Comparison of ENCODE assay signal across 11 cellular contexts in genomic region chr3:7682822-7683229, GRCh38.
A peak's percentile ranks its signal among the peaks of the same experiment; 100 is the strongest.
DNase-seq lines count a peak whose midpoint lies in the region; ATAC-seq and TF ChIP-seq lines count a peak whose summit lies in the region.
"Had no signal": no experiment of that assay in that cellular context is flagged by ENCODE, and none has a peak within 500 bp of the region (broad histone marks: within the 10 kb centered on the region; RNA-seq: fewer than 3 reads in every experiment).

No MANE protein-coding gene starts in this region.

- no peak for TF ChIP-seq CTCF in omental fat pad (IDR thresholded peaks at IDR 0.05)
- no peak for TF ChIP-seq CTCF in activated CD8-positive, alpha-beta T cell treated with anti-CD3 and anti-CD28 coated beads for 36 hours (IDR thresholded peaks at IDR 0.05)
- TF ChIP-seq CTCF in CD8-positive, alpha-beta T cell (IDR thresholded peaks at IDR 0.05): no peak

- H3K27ac ChIP-seq in CD8-positive, alpha-beta T cell (ENCODE audit: low read depth, low read length): no peak overlapping the region

- H3K4me1 ChIP-seq in CD8-positive, alpha-beta T cell (ENCODE audit: insufficient read depth, low read length): no peaks in the 10 kb centered on the region

- DNase-seq in GM03348 (ENCODE audit: low spot score) (peak; percentile 5), T1000 (lab: John Stamatoyannopoulos, UW) (peak; percentile 17), foreskin melanocyte (peak; percentile 11), omental fat pad (ENCODE audit: low spot score) (no peak), NCI-H446 treated with DMSO at 0.1 percent for 48 hours (lab: John Stamatoyannopoulos, UW) (no peak)
- no peak for DNase-seq in activated CD8-positive, alpha-beta T cell treated with anti-CD3 and anti-CD28 coated beads for 36 hours
- no peak for DNase-seq in CD8-positive, alpha-beta T cell
- DNase-seq: activated CD4-positive, alpha-beta T cell treated with anti-CD3 and anti-CD28 coated beads, Interleukin-2, amount 10 ng/mL, durations not matched to agents 24 days and 14 days; caudate nucleus; NCI-H524 treated with DMSO at 0.1 percent for 48 hours had no signal

- H3K36me3 Mint-ChIP-seq in activated CD8-positive, alpha-beta T cell treated with anti-CD3 and anti-CD28 coated beads for 36 hours (ENCODE audit: low read depth): no peaks in the 10 kb centered on the region
- no peaks in the 10 kb centered on the region for H3K36me3 Mint-ChIP-seq in CD8-positive, alpha-beta T cell

- no peaks in the 10 kb centered on the region for H3K9me3 ChIP-seq in CD8-positive, alpha-beta T cell (ENCODE audit: low read length)

- no peaks in the 10 kb centered on the region for H3K36me3 ChIP-seq in CD8-positive, alpha-beta T cell (ENCODE audit: insufficient read depth, low read length)

- no peaks in the 10 kb centered on the region for H3K27me3 Mint-ChIP-seq in activated CD8-positive, alpha-beta T cell treated with anti-CD3 and anti-CD28 coated beads for 36 hours
- no peaks in the 10 kb centered on the region for H3K27me3 Mint-ChIP-seq in CD8-positive, alpha-beta T cell (ENCODE audit: low read depth)
- H3K27me3 Mint-ChIP-seq: activated CD4-positive, alpha-beta T cell treated with anti-CD3 and anti-CD28 coated beads, Interleukin-2, amount 10 ng/mL, durations not matched to agents 24 days and 14 days had no signal

- ATAC-seq in omental fat pad (ENCODE audit: low FRiP score) (peak; percentile 84), HG03280 (IDR thresholded peaks at IDR 0.05; ENCODE audit: unreplicated experiment) (no peak)
- ATAC-seq in activated CD8-positive, alpha-beta T cell treated with anti-CD3 and anti-CD28 coated beads for 36 hours: no peak
- ATAC-seq in CD8-positive, alpha-beta T cell: no peak

- H3K27ac Mint-ChIP-seq in activated CD8-positive, alpha-beta T cell treated with anti-CD3 and anti-CD28 coated beads for 36 hours: no peak overlapping the region
- no peak overlapping the region for H3K27ac Mint-ChIP-seq in CD8-positive, alpha-beta T cell
- H3K27ac Mint-ChIP-seq: activated CD4-positive, alpha-beta T cell treated with anti-CD3 and anti-CD28 coated beads, Interleukin-2, amount 10 ng/mL, durations not matched to agents 24 days and 14 days had no signal

- H3K9me3 Mint-ChIP-seq in activated CD8-positive, alpha-beta T cell treated with anti-CD3 and anti-CD28 coated beads for 36 hours: no peaks in the 10 kb centered on the region
- H3K9me3 Mint-ChIP-seq in CD8-positive, alpha-beta T cell: no peaks in the 10 kb centered on the region
- H3K9me3 Mint-ChIP-seq: activated CD4-positive, alpha-beta T cell treated with anti-CD3 and anti-CD28 coated beads, Interleukin-2, amount 10 ng/mL, durations not matched to agents 24 days and 14 days had no signal

- no peaks in the 10 kb centered on the region for H3K27me3 ChIP-seq in CD8-positive, alpha-beta T cell (ENCODE audit: insufficient read depth, low read length)

- H3K4me3 Mint-ChIP-seq in activated CD8-positive, alpha-beta T cell treated with anti-CD3 and anti-CD28 coated beads for 36 hours: no peak overlapping the region
- H3K4me3 Mint-ChIP-seq in CD8-positive, alpha-beta T cell: no peak overlapping the region
- H3K4me3 Mint-ChIP-seq: activated CD4-positive, alpha-beta T cell treated with anti-CD3 and anti-CD28 coated beads, Interleukin-2, amount 10 ng/mL, durations not matched to agents 24 days and 14 days had no signal

- CTCF ChIA-PET in activated CD8-positive, alpha-beta T cell treated with anti-CD3 and anti-CD28 coated beads for 36 hours (lab: Charles Lee): no interaction called here
- CTCF ChIA-PET in CD8-positive, alpha-beta T cell (lab: Charles Lee): no interaction called here

- no peaks in the 10 kb centered on the region for H3K4me1 Mint-ChIP-seq in activated CD8-positive, alpha-beta T cell treated with anti-CD3 and anti-CD28 coated beads for 36 hours (ENCODE audit: low read depth)
- no peaks in the 10 kb centered on the region for H3K4me1 Mint-ChIP-seq in CD8-positive, alpha-beta T cell (ENCODE audit: low read depth)
- H3K4me1 Mint-ChIP-seq: activated CD4-positive, alpha-beta T cell treated with anti-CD3 and anti-CD28 coated beads, Interleukin-2, amount 10 ng/mL, durations not matched to agents 24 days and 14 days had no signal

- intact Hi-C loops in activated CD8-positive, alpha-beta T cell treated with anti-CD3 and anti-CD28 coated beads for 36 hours (cut with micrococcal nuclease): no loop called here
- intact Hi-C loops in CD8-positive, alpha-beta T cell (cut with DNase I, micrococcal nuclease): no loop called here

- POLR2A ChIA-PET in activated CD8-positive, alpha-beta T cell treated with anti-CD3 and anti-CD28 coated beads for 36 hours (lab: Charles Lee): no interaction called here
- POLR2A ChIA-PET in CD8-positive, alpha-beta T cell (lab: Charles Lee): no interaction called here

- H3K4me3 ChIP-seq in CD8-positive, alpha-beta T cell (ENCODE audit: low read depth, low read length): no peak overlapping the region

Comparison
In these comparisons a context has a peak if more than half of its experiments do, and no peak if none do; other contexts are left out.
1. DNase-seq: peak in GM03348 (single experiment), T1000 (single experiment) and foreskin melanocyte (single experiment); none in omental fat pad (single experiment), NCI-H446 treated with DMSO at 0.1 percent for 48 hours (single experiment), activated CD8-positive, alpha-beta T cell treated with anti-CD3 and anti-CD28 coated beads for 36 hours (single experiment) and CD8-positive, alpha-beta T cell (0 of 7).